In the genomic region with DNA sequence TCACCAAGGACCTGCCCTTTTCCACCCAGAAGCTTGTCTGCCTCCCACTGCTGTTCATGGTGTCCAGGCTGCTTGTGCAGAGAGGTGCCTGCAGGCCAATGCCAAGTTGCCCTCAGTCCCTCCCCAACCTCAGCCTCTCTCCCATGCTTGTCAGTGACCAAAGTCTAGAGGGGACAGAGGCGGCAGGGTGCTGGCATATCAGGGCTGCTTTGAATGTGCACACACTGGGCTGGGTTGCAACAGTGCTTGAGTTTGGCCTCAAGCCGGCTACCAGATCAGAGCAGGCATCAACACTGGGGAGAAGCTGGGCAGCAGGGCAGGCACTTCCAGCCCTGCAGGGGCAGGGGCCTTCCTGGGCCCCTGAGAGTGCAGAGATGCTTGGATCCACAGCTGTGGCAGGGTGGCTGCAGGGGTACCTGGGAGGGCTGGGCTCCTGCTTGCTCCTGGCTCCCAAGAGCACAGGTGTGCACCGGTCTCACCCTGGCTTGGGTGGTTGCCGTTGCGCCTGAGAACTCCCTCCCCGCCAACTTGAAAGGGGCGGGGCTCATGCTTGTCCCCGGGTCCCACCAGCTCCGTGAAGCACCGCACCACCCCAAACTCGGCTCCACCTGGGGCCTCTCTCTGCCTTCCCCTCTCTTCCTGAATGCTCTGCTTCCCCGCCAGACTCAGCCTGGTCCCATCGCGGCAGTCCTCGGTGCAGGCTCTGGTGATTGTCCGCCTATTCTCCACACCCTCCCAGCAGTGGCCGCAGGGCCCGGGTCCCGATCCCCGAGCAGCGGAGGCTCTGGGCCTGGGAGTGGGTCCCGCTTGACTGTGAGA, we compare ENCODE assay signal across 1 cellular context.
TF ChIP-seq lines count a peak whose summit lies in the region.

No MANE protein-coding gene starts in this region.

TF ChIP-seq in GM23338, 12 proteins besides CTCF, POLR2A, EP300 and RAD21 (continued from another document):
- TF ChIP-seq, protein P1, sequence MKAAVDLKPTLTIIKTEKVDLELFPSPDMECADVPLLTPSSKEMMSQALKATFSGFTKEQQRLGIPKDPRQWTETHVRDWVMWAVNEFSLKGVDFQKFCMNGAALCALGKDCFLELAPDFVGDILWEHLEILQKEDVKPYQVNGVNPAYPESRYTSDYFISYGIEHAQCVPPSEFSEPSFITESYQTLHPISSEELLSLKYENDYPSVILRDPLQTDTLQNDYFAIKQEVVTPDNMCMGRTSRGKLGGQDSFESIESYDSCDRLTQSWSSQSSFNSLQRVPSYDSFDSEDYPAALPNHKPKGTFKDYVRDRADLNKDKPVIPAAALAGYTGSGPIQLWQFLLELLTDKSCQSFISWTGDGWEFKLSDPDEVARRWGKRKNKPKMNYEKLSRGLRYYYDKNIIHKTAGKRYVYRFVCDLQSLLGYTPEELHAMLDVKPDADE (IDR thresholded peaks at IDR 0.05), result no peak
- TF ChIP-seq EZH2phosphoT487 (IDR thresholded peaks at IDR 0.05; ENCODE audit: unreplicated experiment) (no peak), ZNF114 (CRISPR knock-in tag; IDR thresholded peaks at IDR 0.05) (no peak), CREB1 (CRISPR knock-in tag; IDR thresholded peaks at IDR 0.05; ENCODE audit: low read depth) (no peak), JUNB (IDR thresholded peaks at IDR 0.05; ENCODE audit: unreplicated experiment) (no peak)
TF ChIP-seq in GM23338: peak in this region for 0.
